ENCODE assay signal across 26 cellular contexts in the genomic region with DNA sequence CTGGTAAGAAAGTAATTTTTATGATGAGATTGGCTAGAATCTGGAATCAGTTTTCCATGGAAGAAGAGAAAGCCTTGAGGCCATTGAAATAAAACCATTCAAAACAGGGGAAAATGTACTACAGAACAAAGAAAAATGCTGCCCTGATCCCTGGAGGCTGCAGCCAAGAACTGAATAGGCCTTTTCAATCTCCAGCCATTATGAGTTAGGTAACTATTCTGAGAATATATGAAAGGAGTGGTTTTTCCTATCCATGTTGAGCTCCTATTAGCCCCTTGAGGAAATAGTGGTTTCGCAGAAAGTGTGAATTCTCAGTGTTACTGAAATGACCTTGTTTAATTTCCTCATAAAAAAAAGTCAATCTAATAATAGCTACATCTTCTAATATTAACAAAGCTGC.
DNase-seq lines count a peak whose midpoint lies in the region; ATAC-seq and TF ChIP-seq lines count a peak whose summit lies in the region.
"Had no signal": no experiment of that assay in that cellular context is flagged by ENCODE, and none has a peak within 500 bp of the region (broad histone marks: within the 10 kb centered on the region; RNA-seq: fewer than 3 reads in every experiment).

No MANE protein-coding gene starts in this region.

- POLR2A ChIA-PET in Panc1 (lab: Charles Lee), result no interaction called here

- H3K4me3 Mint-ChIP-seq in neural progenitor cell, result no peak overlapping the region
- H3K4me3 Mint-ChIP-seq in activated naive CD8-positive, alpha-beta T cell treated with anti-CD3 and anti-CD28 coated beads, Interleukin-2, amount 50 U/mL, for 24 hours, result no peak overlapping the region
- H3K4me3 Mint-ChIP-seq: activated CD4-positive, alpha-beta T cell treated with anti-CD3 and anti-CD28 coated beads, Interleukin-2, amount 10 ng/mL, durations not matched to agents 24 days and 14 days; activated CD8-positive, alpha-beta memory T cell treated with anti-CD3 and anti-CD28 coated beads, Interleukin-2, amount 10 ng/mL, durations not matched to agents 7 days and 5 days; activated naive CD4-positive, alpha-beta T cell treated with anti-CD3 and anti-CD28 coated beads, Interleukin-2, amount 50 U/mL, for 24 hours; activated T-cell treated with anti-CD3 and anti-CD28 coated beads, Interleukin-2, amount 50 U/mL, for 72 hours; stimulated activated memory B cell treated with anti-CD40 and anti-IgM and Interleukin-4, amounts not matched to agents 10 μg/mL and 1 μg/mL and 100 μg/mL, for 72 hours had no signal

- H3K9me3 Mint-ChIP-seq in neural progenitor cell, result no peaks in the 10 kb centered on the region
- no peaks in the 10 kb centered on the region for H3K9me3 Mint-ChIP-seq in activated naive CD8-positive, alpha-beta T cell treated with anti-CD3 and anti-CD28 coated beads, Interleukin-2, amount 50 U/mL, for 24 hours
- H3K9me3 Mint-ChIP-seq: activated CD4-positive, alpha-beta T cell treated with anti-CD3 and anti-CD28 coated beads, Interleukin-2, amount 10 ng/mL, durations not matched to agents 24 days and 14 days; stimulated activated memory B cell treated with anti-CD40 and anti-IgM and Interleukin-4, amounts not matched to agents 10 μg/mL and 1 μg/mL and 100 μg/mL, for 72 hours had no signal

- no peaks in the 10 kb centered on the region for H3K79me2 ChIP-seq in neural progenitor cell (ENCODE audit: low read depth)

- H3K27ac ChIP-seq in BLaER1 (no peak overlapping the region), Panc1 (ENCODE audit: low read length) (peak overlapping the region; percentile 73), neural progenitor cell (no peak overlapping the region)
- H3K27ac ChIP-seq: foreskin keratinocyte, left lung, RWPE1, spleen, VCaP had no signal

- no peaks in the 10 kb centered on the region for H3K27me3 Mint-ChIP-seq in neural progenitor cell (ENCODE audit: insufficient read depth, low read depth)
- H3K27me3 Mint-ChIP-seq in activated naive CD8-positive, alpha-beta T cell treated with anti-CD3 and anti-CD28 coated beads, Interleukin-2, amount 50 U/mL, for 24 hours, result no peaks in the 10 kb centered on the region
- H3K27me3 Mint-ChIP-seq: activated CD4-positive, alpha-beta T cell treated with anti-CD3 and anti-CD28 coated beads, Interleukin-2, amount 10 ng/mL, durations not matched to agents 24 days and 14 days; activated CD8-positive, alpha-beta memory T cell treated with anti-CD3 and anti-CD28 coated beads, Interleukin-2, amount 10 ng/mL, durations not matched to agents 7 days and 5 days; activated naive CD4-positive, alpha-beta T cell treated with anti-CD3 and anti-CD28 coated beads, Interleukin-2, amount 50 U/mL, for 24 hours; stimulated activated memory B cell treated with anti-CD40 and anti-IgM and Interleukin-4, amounts not matched to agents 10 μg/mL and 1 μg/mL and 100 μg/mL, for 72 hours had no signal

- H3F3A ChIP-seq in neural progenitor cell (ENCODE audit: low read depth), result no peaks in the 10 kb centered on the region

- no peaks in the 10 kb centered on the region for H4K20me1 ChIP-seq in BLaER1
- H4K20me1 ChIP-seq in neural progenitor cell (ENCODE audit: low read depth), result no peaks in the 10 kb centered on the region

- no peaks in the 10 kb centered on the region for H3K9me3 ChIP-seq in BLaER1
- H3K9me3 ChIP-seq in Panc1 (ENCODE audit: control insufficient read depth, insufficient read depth, low read depth, low read length), result no peaks in the 10 kb centered on the region
- no peaks in the 10 kb centered on the region for H3K9me3 ChIP-seq in neural progenitor cell (ENCODE audit: low read depth)
- H3K9me3 ChIP-seq: BE2C, left lung, spleen, uterus had no signal

- intact Hi-C loops in Panc1 (cut with micrococcal nuclease; ENCODE audit: unreplicated experiment), result no loop called here

- H3K36me3 Mint-ChIP-seq in neural progenitor cell, result no peaks in the 10 kb centered on the region
- H3K36me3 Mint-ChIP-seq in activated naive CD8-positive, alpha-beta T cell treated with anti-CD3 and anti-CD28 coated beads, Interleukin-2, amount 50 U/mL, for 24 hours (ENCODE audit: low read depth), result no peaks in the 10 kb centered on the region
- H3K36me3 Mint-ChIP-seq: activated CD8-positive, alpha-beta memory T cell treated with anti-CD3 and anti-CD28 coated beads, Interleukin-2, amount 10 ng/mL, durations not matched to agents 7 days and 5 days; activated naive CD4-positive, alpha-beta T cell treated with anti-CD3 and anti-CD28 coated beads, Interleukin-2, amount 50 U/mL, for 24 hours; stimulated activated memory B cell treated with anti-CD40 and anti-IgM and Interleukin-4, amounts not matched to agents 10 μg/mL and 1 μg/mL and 100 μg/mL, for 72 hours had no signal

- H2AFZ ChIP-seq in neural progenitor cell (replicated peaks), result peak overlapping the region; percentile 7

- no peak for DNase-seq in Panc1 (ENCODE audit: low read depth, low spot score)
- DNase-seq in foreskin melanocyte, result peak; percentile 66
- no peak for DNase-seq in neural progenitor cell (ENCODE audit: low spot score)
- DNase-seq in islet precursor cell, result no peak
- no peak for DNase-seq in OCI-M2 (lab: John Stamatoyannopoulos, UW; ENCODE audit: unreplicated experiment)
- DNase-seq in activated naive CD8-positive, alpha-beta T cell treated with anti-CD3 and anti-CD28 coated beads, Interleukin-2, amount 50 U/mL, for 24 hours, result no peak
- DNase-seq: activated CD4-positive, alpha-beta T cell treated with anti-CD3 and anti-CD28 coated beads, Interleukin-2, amount 10 ng/mL, durations not matched to agents 24 days and 14 days; activated CD8-positive, alpha-beta memory T cell treated with anti-CD3 and anti-CD28 coated beads, Interleukin-2, amount 10 ng/mL, durations not matched to agents 7 days and 5 days; activated T-cell treated with anti-CD3 and anti-CD28 coated beads, Interleukin-2, amount 50 U/mL, for 72 hours; BE2C; DMS79 treated with DMSO at 0.1 percent for 48 hours; effector CD4-positive, alpha-beta T cell; foreskin keratinocyte; left lung; NCI-H2171; NCI-H524; spleen; stimulated activated CD4-positive, alpha-beta T cell treated with anti-CD3 and anti-CD28 coated beads, Interleukin-4, amount 100 ng/mL, for 1 hour; uterus had no signal

- in situ Hi-C loops in Panc1 (cut with HindIII; ENCODE audit: low pct_unique_long_range_greater_than_20kb, low sequenced_read_pairs), result no loop called here

- H3K4me3 ChIP-seq in BLaER1 (no peak overlapping the region), Panc1 (ENCODE audit: low read depth in 2 of 2, low read length in 2 of 2) (no peak overlapping the region), neural progenitor cell (no peak overlapping the region)
- H3K4me3 ChIP-seq: left lung, spleen, uterus had no signal

- H3K27ac Mint-ChIP-seq in neural progenitor cell, result no peak overlapping the region
- H3K27ac Mint-ChIP-seq in activated naive CD8-positive, alpha-beta T cell treated with anti-CD3 and anti-CD28 coated beads, Interleukin-2, amount 50 U/mL, for 24 hours, result no peak overlapping the region
- H3K27ac Mint-ChIP-seq: activated CD4-positive, alpha-beta T cell treated with anti-CD3 and anti-CD28 coated beads, Interleukin-2, amount 10 ng/mL, durations not matched to agents 24 days and 14 days; activated CD8-positive, alpha-beta memory T cell treated with anti-CD3 and anti-CD28 coated beads, Interleukin-2, amount 10 ng/mL, durations not matched to agents 7 days and 5 days; activated naive CD4-positive, alpha-beta T cell treated with anti-CD3 and anti-CD28 coated beads, Interleukin-2, amount 50 U/mL, for 24 hours; activated T-cell treated with anti-CD3 and anti-CD28 coated beads, Interleukin-2, amount 50 U/mL, for 72 hours; stimulated activated memory B cell treated with anti-CD40 and anti-IgM and Interleukin-4, amounts not matched to agents 10 μg/mL and 1 μg/mL and 100 μg/mL, for 72 hours had no signal

- BruUV-seq in Panc1 (replicated peaks; lab: Mats Ljungman, UMichigan), result no TSS peak

- CTCF ChIA-PET in Panc1 (lab: Charles Lee), result no interaction called here

- H3K4me1 ChIP-seq in BLaER1, result peaks cover 12% of the 10 kb centered on the region
- peaks cover 13% of the 10 kb centered on the region for H3K4me1 ChIP-seq in Panc1 (ENCODE audit: control insufficient read depth, insufficient read depth, low read length)
- H3K4me1 ChIP-seq in neural progenitor cell, result peaks cover 23% of the 10 kb centered on the region
- H3K4me1 ChIP-seq: foreskin keratinocyte, left lung, spleen had no signal

- no peaks in the 10 kb centered on the region for H3K36me3 ChIP-seq in BLaER1
- no peaks in the 10 kb centered on the region for H3K36me3 ChIP-seq in Panc1 (ENCODE audit: control insufficient read depth, insufficient read depth, low read length)
- no peaks in the 10 kb centered on the region for H3K36me3 ChIP-seq in neural progenitor cell
- H3K36me3 ChIP-seq: BE2C, left lung, spleen, uterus had no signal

- H3K27me3 ChIP-seq in BLaER1 (no peaks in the 10 kb centered on the region), Panc1 (ENCODE audit: control insufficient read depth, insufficient read depth, low read length) (no peaks in the 10 kb centered on the region), neural progenitor cell (no peaks in the 10 kb centered on the region)
- H3K27me3 ChIP-seq: BE2C, foreskin keratinocyte, left lung, spleen, uterus had no signal

- H3K4me2 ChIP-seq in BLaER1, result peak overlapping the region; percentile 22; the same call in 1 of the 2 replicates
- peak overlapping the region; percentile 25 for H3K4me2 ChIP-seq in neural progenitor cell

- TF ChIP-seq CTCF in Panc1 (IDR thresholded peaks at IDR 0.05) (no peak), neural progenitor cell (IDR thresholded peaks at IDR 0.05) (no peak)

- ATAC-seq in Panc1 (no peak), HG03025 (IDR thresholded peaks at IDR 0.05; ENCODE audit: low FRiP score, unreplicated experiment) (no peak)
- ATAC-seq in activated naive CD8-positive, alpha-beta T cell treated with anti-CD3 and anti-CD28 coated beads, Interleukin-2, amount 50 U/mL, for 24 hours, result no peak
- ATAC-seq: activated CD8-positive, alpha-beta memory T cell treated with anti-CD3 and anti-CD28 coated beads, Interleukin-2, amount 10 ng/mL, durations not matched to agents 7 days and 5 days; activated T-cell treated with anti-CD3 and anti-CD28 coated beads, Interleukin-2, amount 50 U/mL, for 72 hours; left lung; SK-N-SH treated with all-trans-retinoic acid at 6 μM for 48 hours; stimulated activated memory B cell treated with anti-CD40 and anti-IgM and Interleukin-4, amounts not matched to agents 10 μg/mL and 1 μg/mL and 100 μg/mL, for 72 hours had no signal

- no peak overlapping the region for H3K9ac ChIP-seq in BLaER1
- no peak overlapping the region for H3K9ac ChIP-seq in neural progenitor cell

- peaks cover 22% of the 10 kb centered on the region for H3K4me1 Mint-ChIP-seq in neural progenitor cell
- H3K4me1 Mint-ChIP-seq in activated naive CD8-positive, alpha-beta T cell treated with anti-CD3 and anti-CD28 coated beads, Interleukin-2, amount 50 U/mL, for 24 hours, result no peaks in the 10 kb centered on the region
- H3K4me1 Mint-ChIP-seq: activated CD4-positive, alpha-beta T cell treated with anti-CD3 and anti-CD28 coated beads, Interleukin-2, amount 10 ng/mL, durations not matched to agents 24 days and 14 days; activated CD8-positive, alpha-beta memory T cell treated with anti-CD3 and anti-CD28 coated beads, Interleukin-2, amount 10 ng/mL, durations not matched to agents 7 days and 5 days; activated naive CD4-positive, alpha-beta T cell treated with anti-CD3 and anti-CD28 coated beads, Interleukin-2, amount 50 U/mL, for 24 hours; stimulated activated memory B cell treated with anti-CD40 and anti-IgM and Interleukin-4, amounts not matched to agents 10 μg/mL and 1 μg/mL and 100 μg/mL, for 72 hours had no signal
